30 cellular contexts compared by ENCODE assay signal in genomic region chr6:101163611-101164010, GRCh38.
DNase-seq lines count a peak whose midpoint lies in the region; ATAC-seq, FAIRE-seq and TF ChIP-seq lines count a peak whose summit lies in the region.
"Had no signal": no experiment of that assay in that cellular context is flagged by ENCODE, and none has a peak within 500 bp of the region (broad histone marks: within the 10 kb centered on the region; RNA-seq: fewer than 3 reads in every experiment).

No MANE protein-coding gene starts in this region.

- H4K20me1 ChIP-seq in neural progenitor cell (ENCODE audit: low read depth) = no peaks in the 10 kb centered on the region

- no peak overlapping the region for H3K9ac ChIP-seq in neural progenitor cell
- H3K9ac ChIP-seq: SK-N-SH had no signal

- H3K36me3 ChIP-seq in neural progenitor cell (no peaks in the 10 kb centered on the region), SJCRH30 (no peaks in the 10 kb centered on the region)
- H3K36me3 ChIP-seq: BE2C, esophagus muscularis mucosa, left ventricle myocardium inferior, MG63, upper lobe of left lung had no signal

- H3K27ac ChIP-seq in neural progenitor cell = peak overlapping the region; percentile 5
- no peak overlapping the region for H3K27ac ChIP-seq in SJCRH30
- H3K27ac ChIP-seq: esophagus muscularis mucosa, left ventricle myocardium inferior, psoas muscle, upper lobe of left lung had no signal

- H3K27me3 ChIP-seq in neural progenitor cell = no peaks in the 10 kb centered on the region
- no peaks in the 10 kb centered on the region for H3K27me3 ChIP-seq in SJCRH30
- H3K27me3 ChIP-seq: BE2C, esophagus muscularis mucosa, MG63, upper lobe of left lung had no signal

- no peak for FAIRE-seq in urothelium cell line (lab: Jason Lieb, UNC)
- FAIRE-seq: small intestine had no signal

- peaks cover 2% of the 10 kb centered on the region for H3K27me3 Mint-ChIP-seq in neural progenitor cell (ENCODE audit: insufficient read depth, low read depth)
- H3K27me3 Mint-ChIP-seq: activated B cell treated with CpG ODN at 0.5 μM for 24 hours; activated CD4-positive, alpha-beta memory T cell treated with anti-CD3 and anti-CD28 coated beads, Interleukin-2, amount 10 ng/mL, durations not matched to agents 7 days and 5 days; central memory CD8-positive, alpha-beta T cell; stimulated activated naive CD8-positive, alpha-beta T cell treated with anti-CD3 and anti-CD28 coated beads, Interleukin-15, amount 100 ng/mL, for 72 hours had no signal

- H3K79me2 ChIP-seq in neural progenitor cell (ENCODE audit: low read depth) = no peaks in the 10 kb centered on the region

- no peak overlapping the region for H3K4me3 Mint-ChIP-seq in neural progenitor cell
- H3K4me3 Mint-ChIP-seq: activated B cell treated with CpG ODN at 0.5 μM for 24 hours; activated CD4-positive, alpha-beta memory T cell treated with anti-CD3 and anti-CD28 coated beads, Interleukin-2, amount 10 ng/mL, durations not matched to agents 7 days and 5 days; central memory CD8-positive, alpha-beta T cell; neural crest cell; stimulated activated naive CD8-positive, alpha-beta T cell treated with anti-CD3 and anti-CD28 coated beads, Interleukin-15, amount 100 ng/mL, for 72 hours had no signal

- H3K27ac Mint-ChIP-seq in neural progenitor cell = no peak overlapping the region
- H3K27ac Mint-ChIP-seq: activated B cell treated with CpG ODN at 0.5 μM for 24 hours; activated CD4-positive, alpha-beta memory T cell treated with anti-CD3 and anti-CD28 coated beads, Interleukin-2, amount 10 ng/mL, durations not matched to agents 7 days and 5 days; stimulated activated naive CD8-positive, alpha-beta T cell treated with anti-CD3 and anti-CD28 coated beads, Interleukin-15, amount 100 ng/mL, for 72 hours had no signal

- no peaks in the 10 kb centered on the region for H3F3A ChIP-seq in neural progenitor cell (ENCODE audit: low read depth)

- ATAC-seq in GM21529 (IDR thresholded peaks at IDR 0.05; ENCODE audit: unreplicated experiment) = no peak
- ATAC-seq: PC-3; psoas muscle; stimulated activated naive CD8-positive, alpha-beta T cell treated with anti-CD3 and anti-CD28 coated beads, Interleukin-15, amount 100 ng/mL, for 72 hours had no signal

- H3K4me1 ChIP-seq in neural progenitor cell (peaks cover 14% of the 10 kb centered on the region), SJCRH30 (no peaks in the 10 kb centered on the region)
- H3K4me1 ChIP-seq: BE2C, esophagus muscularis mucosa, left ventricle myocardium inferior, psoas muscle, upper lobe of left lung had no signal

- H3K4me2 ChIP-seq in neural progenitor cell = peak overlapping the region; percentile 23
- H3K4me2 ChIP-seq: SK-N-SH had no signal

- H3K4me3 ChIP-seq in neural progenitor cell = no peak overlapping the region
- no peak overlapping the region for H3K4me3 ChIP-seq in SJCRH30
- H3K4me3 ChIP-seq: esophagus muscularis mucosa, left ventricle myocardium inferior, MG63, psoas muscle, upper lobe of left lung had no signal

- H3K4me1 Mint-ChIP-seq in neural progenitor cell = peaks cover 12% of the 10 kb centered on the region
- H3K4me1 Mint-ChIP-seq: activated B cell treated with CpG ODN at 0.5 μM for 24 hours; activated CD4-positive, alpha-beta memory T cell treated with anti-CD3 and anti-CD28 coated beads, Interleukin-2, amount 10 ng/mL, durations not matched to agents 7 days and 5 days; central memory CD8-positive, alpha-beta T cell; neural crest cell; stimulated activated naive CD8-positive, alpha-beta T cell treated with anti-CD3 and anti-CD28 coated beads, Interleukin-15, amount 100 ng/mL, for 72 hours had no signal

- H3K9me3 ChIP-seq in neural progenitor cell (ENCODE audit: low read depth) (no peaks in the 10 kb centered on the region), SJCRH30 (replicated peaks) (no peaks in the 10 kb centered on the region)
- H3K9me3 ChIP-seq: BE2C, esophagus muscularis mucosa, left ventricle myocardium inferior, MG63, psoas muscle, SK-N-SH, upper lobe of left lung had no signal

- peak overlapping the region; percentile 39 for H2AFZ ChIP-seq in neural progenitor cell (replicated peaks)

- no peaks in the 10 kb centered on the region for H3K36me3 Mint-ChIP-seq in neural progenitor cell

- TF ChIP-seq CTCF in neural progenitor cell (IDR thresholded peaks at IDR 0.05) = no peak

- DNase-seq in NCI-H1694 treated with DMSO at 0.1 percent for 48 hours (lab: John Stamatoyannopoulos, UW) = peak; percentile 7
- DNase-seq in NCI-H1694 (lab: John Stamatoyannopoulos, UW) = no peak
- peak; percentile 91 for DNase-seq in NCI-H2171 (lab: John Stamatoyannopoulos, UW)
- peak; percentile 81 for DNase-seq in NCI-H82 treated with DMSO at 0.1 percent for 48 hours (lab: John Stamatoyannopoulos, UW; ENCODE audit: unreplicated experiment)
- peak; percentile 19 for DNase-seq in neural progenitor cell (ENCODE audit: low spot score)
- no peak for DNase-seq in SJCRH30
- DNase-seq in urothelium cell line (ENCODE audit: low spot score) = no peak
- DNase-seq: activated B cell treated with CpG ODN at 0.5 μM for 24 hours; activated CD4-positive, alpha-beta memory T cell treated with anti-CD3 and anti-CD28 coated beads, Interleukin-2, amount 10 ng/mL, durations not matched to agents 7 days and 5 days; activated naive CD4-positive, alpha-beta T cell treated with Interleukin-2 at 50 U/mL for 16 hours; activated T-cell treated with anti-CD3 and anti-CD28 coated beads, Interleukin-2, amount 50 U/mL, for 1 hour; aorta; BE2C; Calu3; effector memory CD4-positive, alpha-beta T cell; left ventricle myocardium inferior; MG63; midbrain; NCI-H1930; PC-3; psoas muscle; SK-N-SH; small intestine; stimulated activated CD4-positive, alpha-beta T cell treated with anti-CD3 and anti-CD28 coated beads, Interleukin-4, amount 100 ng/mL, for 1 hour; stimulated activated naive CD8-positive, alpha-beta T cell treated with anti-CD3 and anti-CD28 coated beads, Interleukin-15, amount 100 ng/mL, for 72 hours; upper lobe of left lung had no signal

- H3K9me3 Mint-ChIP-seq in neural progenitor cell = no peaks in the 10 kb centered on the region
- H3K9me3 Mint-ChIP-seq: activated CD4-positive, alpha-beta memory T cell treated with anti-CD3 and anti-CD28 coated beads, Interleukin-2, amount 10 ng/mL, durations not matched to agents 7 days and 5 days had no signal

Comparison
In these comparisons a context has a peak if more than half of its experiments do, and no peak if none do; other contexts are left out.
1. DNase-seq: peak in NCI-H1694 treated with DMSO at 0.1 percent for 48 hours (single experiment), NCI-H2171 (single experiment), NCI-H82 treated with DMSO at 0.1 percent for 48 hours (single experiment) and neural progenitor cell (single experiment); none in NCI-H1694 (single experiment), SJCRH30 (0 of 2) and urothelium cell line (single experiment).